20 cellular contexts compared by ENCODE assay signal in the genomic region with DNA sequence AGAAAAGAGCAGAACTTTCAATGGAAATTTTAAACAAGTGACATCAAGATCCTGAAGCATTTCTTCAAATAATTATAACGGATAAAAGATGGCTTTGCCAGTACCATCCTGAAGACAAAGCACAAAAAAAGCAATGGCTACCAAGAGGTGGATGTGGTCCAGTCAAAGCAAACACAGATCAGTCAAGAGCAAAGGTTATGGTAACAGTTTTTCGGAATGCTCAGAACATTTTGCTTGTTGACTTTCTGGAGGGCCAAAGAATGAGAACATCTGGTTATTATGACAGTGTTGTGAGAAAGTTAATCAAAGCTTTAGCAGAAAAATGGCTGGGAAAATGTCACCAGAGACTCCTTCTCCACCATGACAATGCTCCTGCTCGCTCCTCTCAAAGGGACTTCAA.
"Had no signal": no experiment of that assay in that cellular context is flagged by ENCODE, and none has a peak within 500 bp of the region (broad histone marks: within the 10 kb centered on the region; RNA-seq: fewer than 3 reads in every experiment).

No MANE protein-coding gene starts in this region.

- DNase-seq: activated CD4-positive, alpha-beta T cell treated with anti-CD3 and anti-CD28 coated beads for 48 hours; activated CD8-positive, alpha-beta memory T cell treated with anti-CD3 and anti-CD28 coated beads for 24 hours; activated gamma-delta T cell treated with Interleukin-2 at 50 U/mL for 16 hours; amniotic stem cell; cerebellar nuclear complex; gastrocnemius medialis; heart right ventricle; left colon; naive thymus-derived CD4-positive, alpha-beta T cell; SHP77; stimulated activated CD4-positive, alpha-beta T cell treated with anti-CD3 and anti-CD28 coated beads, Interleukin-2, amount 100 ng/mL, for 24 hours; T-helper 17 cell had no signal

- ATAC-seq: esophagus mucosa; gastrocnemius medialis; heart right ventricle; left colon; naive thymus-derived CD4-positive, alpha-beta T cell; pancreas; T-helper 17 cell; WTC11 had no signal

- H3K9me3 ChIP-seq: gastrocnemius medialis, heart right ventricle, pancreas, sigmoid colon, tibial nerve had no signal

- H3K4me3 Mint-ChIP-seq: activated naive CD8-positive, alpha-beta T cell; naive thymus-derived CD4-positive, alpha-beta T cell; T-helper 17 cell; WTC11 had no signal

- H3K9me3 Mint-ChIP-seq: naive thymus-derived CD4-positive, alpha-beta T cell; WTC11 had no signal

- FAIRE-seq: pancreas, TTC549 had no signal

- H3K36me3 Mint-ChIP-seq: activated naive CD8-positive, alpha-beta T cell; naive thymus-derived CD4-positive, alpha-beta T cell; WTC11 had no signal

- H3K4me3 ChIP-seq: dorsolateral prefrontal cortex, gastrocnemius medialis, heart right ventricle, pancreas, sigmoid colon, tibial nerve had no signal

- H3K27ac ChIP-seq: gastrocnemius medialis, pancreas, sigmoid colon had no signal

- H3K27ac Mint-ChIP-seq: activated naive CD8-positive, alpha-beta T cell; naive thymus-derived CD4-positive, alpha-beta T cell; T-helper 17 cell; WTC11 had no signal
